Comparison of ENCODE assay signal across 20 cellular contexts in the genomic region with DNA sequence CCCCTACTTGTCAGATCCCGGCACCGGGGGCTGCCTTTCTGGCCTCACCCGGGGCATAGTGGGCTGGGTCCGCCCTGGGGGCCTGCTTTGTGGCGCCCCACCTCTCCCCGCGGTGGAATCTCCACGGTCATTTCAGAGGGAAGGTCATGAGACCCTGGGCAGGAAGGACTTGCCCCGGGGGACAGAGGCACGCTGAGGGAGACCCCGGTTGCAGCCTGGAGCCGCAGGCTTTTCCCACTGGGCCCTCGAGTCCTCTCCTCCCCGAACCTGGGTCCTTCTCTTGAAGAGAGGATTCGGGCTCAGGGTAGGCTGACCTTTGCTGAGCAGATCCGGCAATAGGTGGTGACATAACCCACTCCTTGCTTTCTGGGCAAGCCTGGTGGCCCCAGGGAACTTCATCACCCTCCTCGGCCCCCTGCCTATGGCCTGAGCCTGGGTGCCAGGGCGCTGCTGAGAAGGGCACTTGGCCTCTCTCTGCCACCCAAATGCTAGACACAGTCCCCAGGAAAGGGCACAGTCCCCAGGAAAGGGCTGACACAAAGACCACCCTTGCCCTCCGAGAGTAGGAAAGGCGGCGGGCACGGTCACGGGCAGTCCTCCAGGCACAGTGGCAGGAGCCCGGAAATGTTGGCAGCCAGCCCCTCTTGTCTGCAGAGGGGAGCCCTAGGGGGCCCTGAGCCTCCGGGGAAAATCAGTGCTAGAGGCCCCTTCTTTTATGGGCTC. TPM values are rescaled to one million over a fixed set of nuclear protein-coding genes. Genes with fewer than 3 reads are reported as not detected.
"Had no signal": no experiment of that assay in that cellular context is flagged by ENCODE, and none has a peak within 500 bp of the region (broad histone marks: within the 10 kb centered on the region; RNA-seq: fewer than 3 reads in every experiment).

No MANE protein-coding gene starts in this region.

- H3K9me3 ChIP-seq: breast epithelium, neutrophil had no signal

- DNase-seq: activated CD4-positive, alpha-beta T cell treated with anti-CD3 and anti-CD28 coated beads, Interleukin-2, amount 50 U/mL, for 48 hours; activated naive CD4-positive, alpha-beta T cell treated with Interleukin-2 at 50 U/mL for 16 hours; dermis blood vessel endothelial cell; effector memory CD8-positive, alpha-beta T cell; left colon; naive B cell; retina; stimulated activated CD4-positive, alpha-beta T cell treated with anti-CD3 and anti-CD28 coated beads, Interleukin-2, amount 100 ng/mL, for 48 hours; WERI-Rb-1 had no signal

- ATAC-seq: activated T-helper 17 cell treated with anti-CD3 and anti-CD28 coated beads, Interleukin-2, amount 50 U/mL, for 72 hours; effector memory CD8-positive, alpha-beta T cell; left colon; stimulated activated memory B cell treated with anti-CD40 and anti-IgM and Interleukin-4, amounts not matched to agents 10 μg/mL and 1 μg/mL and 100 μg/mL, for 72 hours had no signal

- H3K27ac ChIP-seq: breast epithelium, epithelial cell of prostate, neutrophil, WERI-Rb-1 had no signal

- H3K27me3 ChIP-seq: neutrophil had no signal

- H3K36me3 ChIP-seq: breast epithelium, neutrophil, WERI-Rb-1 had no signal

- H3K4me3 ChIP-seq: breast epithelium had no signal

- H3K4me1 ChIP-seq: breast epithelium had no signal

RNA-seq across cellular contexts. Expression of gene FKBP6, which starts 36.2 kb away (rescaled TPM):
- total RNA-seq: activated T-helper 17 cell treated with anti-CD3 and anti-CD28 coated beads, Interleukin-2, amount 50 U/mL, for 72 hours; breast epithelium; cerebellum; dermis blood vessel endothelial cell; fibroblast of lung; frontal cortex; left colon; lung microvascular endothelial cell; mononuclear cell; ureter had no signal
- polyA plus RNA-seq: fibroblast of lung had no signal

RNA-seq across cellular contexts. Expression of gene TRIM50, which starts 36.3 kb away (rescaled TPM):
- total RNA-seq: activated T-helper 17 cell treated with anti-CD3 and anti-CD28 coated beads, Interleukin-2, amount 50 U/mL, for 72 hours; cerebellum; fibroblast of lung; frontal cortex; lung microvascular endothelial cell; mononuclear cell; ureter had no signal
- polyA plus RNA-seq: fibroblast of lung had no signal
